Comparison of ENCODE assay signal across 25 cellular contexts in the genomic region with DNA sequence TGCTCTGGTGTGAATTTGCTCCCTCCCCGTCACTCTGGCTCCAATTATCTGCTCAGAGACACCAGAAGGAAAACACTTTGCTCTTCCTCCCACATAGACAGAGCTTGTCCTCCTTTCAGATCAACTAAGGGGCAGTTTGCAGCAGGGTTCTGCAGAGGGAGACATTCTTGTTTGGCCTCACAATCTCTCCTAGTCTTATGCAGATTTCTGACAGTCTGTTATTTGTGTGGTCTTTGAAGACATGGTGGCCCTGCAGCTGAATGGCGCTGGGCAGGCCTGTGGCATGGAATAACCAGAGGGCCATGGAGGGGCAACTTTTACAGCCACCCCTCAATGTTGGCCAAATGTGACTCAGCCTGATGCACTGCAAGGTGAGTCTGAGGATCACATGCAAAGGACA.
"Had no signal": no experiment of that assay in that cellular context is flagged by ENCODE, and none has a peak within 500 bp of the region (broad histone marks: within the 10 kb centered on the region; RNA-seq: fewer than 3 reads in every experiment).

No MANE protein-coding gene starts in this region.

- H3K4me3 Mint-ChIP-seq: activated CD4-positive, alpha-beta memory T cell treated with anti-CD3 and anti-CD28 coated beads, Interleukin-2, amount 10 ng/mL, durations not matched to agents 7 days and 5 days; activated CD4-positive, alpha-beta T cell treated with anti-CD3 and anti-CD28 coated beads, Interleukin-2, amount 10 ng/mL, durations not matched to agents 7 days and 5 days; activated naive CD8-positive, alpha-beta T cell treated with anti-CD3 and anti-CD28 coated beads, Interleukin-2, amount 10 ng/mL, durations not matched to agents 7 days and 5 days; T-cell had no signal

- H3K4me1 Mint-ChIP-seq: activated CD4-positive, alpha-beta memory T cell treated with anti-CD3 and anti-CD28 coated beads, Interleukin-2, amount 10 ng/mL, durations not matched to agents 7 days and 5 days; activated CD4-positive, alpha-beta T cell treated with anti-CD3 and anti-CD28 coated beads, Interleukin-2, amount 10 ng/mL, durations not matched to agents 7 days and 5 days; activated naive CD8-positive, alpha-beta T cell treated with anti-CD3 and anti-CD28 coated beads, Interleukin-2, amount 10 ng/mL, durations not matched to agents 7 days and 5 days had no signal

- H3K4me3 ChIP-seq: adrenal gland, PC-9, SK-N-MC had no signal

- H3K9me3 Mint-ChIP-seq: activated CD4-positive, alpha-beta memory T cell treated with anti-CD3 and anti-CD28 coated beads, Interleukin-2, amount 10 ng/mL, durations not matched to agents 7 days and 5 days; activated CD4-positive, alpha-beta T cell treated with anti-CD3 and anti-CD28 coated beads, Interleukin-2, amount 10 ng/mL, durations not matched to agents 7 days and 5 days; activated naive CD8-positive, alpha-beta T cell treated with anti-CD3 and anti-CD28 coated beads, Interleukin-2, amount 10 ng/mL, durations not matched to agents 7 days and 5 days; activated T-helper 2 cell treated with anti-CD3 and anti-CD28 coated beads, Interferon-gamma antibody, Interleukin-2, Interleukin-4, amounts not matched to agents 10 μg/mL and 5 μg/mL and 100 μg/mL, durations not matched to agents 14 hours and 24 hours and 36 hours; T-cell had no signal

- H3K9ac ChIP-seq: KMS-11 had no signal

- H3K27ac Mint-ChIP-seq: activated CD4-positive, alpha-beta memory T cell treated with anti-CD3 and anti-CD28 coated beads, Interleukin-2, amount 10 ng/mL, durations not matched to agents 7 days and 5 days; activated CD4-positive, alpha-beta T cell treated with anti-CD3 and anti-CD28 coated beads, Interleukin-2, amount 10 ng/mL, durations not matched to agents 7 days and 5 days; activated naive CD8-positive, alpha-beta T cell treated with anti-CD3 and anti-CD28 coated beads, Interleukin-2, amount 10 ng/mL, durations not matched to agents 7 days and 5 days; activated T-helper 2 cell treated with anti-CD3 and anti-CD28 coated beads, Interferon-gamma antibody, Interleukin-2, Interleukin-4, amounts not matched to agents 10 μg/mL and 5 μg/mL and 100 μg/mL, durations not matched to agents 14 hours and 24 hours and 36 hours; T-cell had no signal

- DNase-seq: activated CD4-positive, alpha-beta memory T cell treated with anti-CD3 and anti-CD28 coated beads, Interleukin-2, amount 10 ng/mL, durations not matched to agents 7 days and 5 days; activated CD4-positive, alpha-beta T cell treated with anti-CD3 and anti-CD28 coated beads, Interleukin-2, amount 10 ng/mL, durations not matched to agents 7 days and 5 days; activated CD4-positive, CD25-positive, alpha-beta regulatory T cell; activated naive CD4-positive, alpha-beta T cell treated with anti-CD3 and anti-CD28 coated beads, Interleukin-2, amount 50 U/mL, for 16 hours; activated naive CD8-positive, alpha-beta T cell treated with anti-CD3 and anti-CD28 coated beads, Interleukin-2, amount 10 ng/mL, durations not matched to agents 7 days and 5 days; activated T-cell treated with anti-CD3 and anti-CD28 coated beads for 4 hours; activated T-cell treated with anti-CD3 and anti-CD28 coated beads, Interleukin-2, amount 50 U/mL, for 48 hours; adrenal gland; caudate nucleus; NCI-H1092; NCI-H1417; NCI-H1930; NCI-H2107; NCI-H226; NCI-H526; NCI-H774; NK-92 treated with Interleukin-12 subunit alpha and Interleukin-12 subunit beta, amount 100 ng/mL, for 24 hours; PC-9; SIG-M5; T-cell; T-helper 2 cell; T1000 had no signal

- H3K4me1 ChIP-seq: adrenal gland had no signal

- ATAC-seq: T-cell had no signal

- H3K36me3 Mint-ChIP-seq: activated naive CD8-positive, alpha-beta T cell treated with anti-CD3 and anti-CD28 coated beads, Interleukin-2, amount 10 ng/mL, durations not matched to agents 7 days and 5 days; T-cell had no signal

- H3K36me3 ChIP-seq: adrenal gland had no signal

- H2AFZ ChIP-seq: PC-9 had no signal

- H3K27ac ChIP-seq: adrenal gland, KMS-11, PC-9, SK-N-MC had no signal

- H3K4me2 ChIP-seq: KMS-11, PC-9 had no signal

- H3K9me3 ChIP-seq: adrenal gland had no signal
